ENCODE assay signal across 16 cellular contexts in the genomic region with DNA sequence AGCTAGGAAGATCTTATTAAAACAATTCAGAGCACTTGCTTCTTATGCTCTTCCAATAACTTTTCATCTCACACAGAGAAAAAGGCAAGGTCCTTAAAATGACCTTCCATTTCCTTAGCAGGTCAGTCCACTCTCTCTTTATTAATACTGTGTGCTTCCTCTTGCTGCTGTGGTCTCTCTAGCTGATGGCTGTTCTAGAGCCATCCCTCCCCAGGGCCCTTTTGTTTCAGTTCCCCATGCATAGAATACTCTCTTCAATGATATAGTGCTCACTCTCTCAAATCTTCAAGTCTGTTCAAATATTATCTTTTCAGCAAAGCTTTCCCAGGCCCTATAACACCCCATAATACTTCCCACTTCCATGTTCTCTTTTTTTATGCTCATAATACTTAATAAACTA.
DNase-seq lines count a peak whose midpoint lies in the region; ATAC-seq lines count a peak whose summit lies in the region.
"Had no signal": no experiment of that assay in that cellular context is flagged by ENCODE, and none has a peak within 500 bp of the region (broad histone marks: within the 10 kb centered on the region; RNA-seq: fewer than 3 reads in every experiment).

No MANE protein-coding gene starts in this region.

- peak; percentile 22 for DNase-seq in SKM-1 treated with dmso at 0.1 percent for 144 hours (lab: John Stamatoyannopoulos, UW; ENCODE audit: unreplicated experiment)
- DNase-seq in sciatic nerve (ENCODE audit: low spot score) = no peak
- no peak for DNase-seq in SW480 (ENCODE audit: low spot score)
- no peak for DNase-seq in NK-92 (lab: John Stamatoyannopoulos, UW; ENCODE audit: unreplicated experiment)
- DNase-seq in activated T-cell treated with anti-CD3 and anti-CD28 coated beads for 4 hours = no peak
- DNase-seq: activated CD4-positive, alpha-beta T cell treated with anti-CD3 and anti-CD28 coated beads for 48 hours; activated naive CD8-positive, alpha-beta T cell treated with anti-CD3 and anti-CD28 coated beads, Interleukin-2, amount 10 ng/mL, durations not matched to agents 7 days and 5 days; effector CD4-positive, alpha-beta T cell; H9; hippocampal formation; Right ventricle myocardium superior; stimulated activated naive CD4-positive, alpha-beta T cell; upper lobe of left lung had no signal

- ATAC-seq in GM18861 (IDR thresholded peaks at IDR 0.05; ENCODE audit: unreplicated experiment) (peak; percentile 71), GM21528 (IDR thresholded peaks at IDR 0.05; ENCODE audit: low FRiP score, unreplicated experiment) (peak; percentile 61), HG03354 (IDR thresholded peaks at IDR 0.05; ENCODE audit: poor library complexity, severe bottlenecking, unreplicated experiment) (peak; percentile 73), sciatic nerve (no peak)

- intact Hi-C loops in sciatic nerve (cut with DNase I) = no loop called here
